In the genomic region with DNA sequence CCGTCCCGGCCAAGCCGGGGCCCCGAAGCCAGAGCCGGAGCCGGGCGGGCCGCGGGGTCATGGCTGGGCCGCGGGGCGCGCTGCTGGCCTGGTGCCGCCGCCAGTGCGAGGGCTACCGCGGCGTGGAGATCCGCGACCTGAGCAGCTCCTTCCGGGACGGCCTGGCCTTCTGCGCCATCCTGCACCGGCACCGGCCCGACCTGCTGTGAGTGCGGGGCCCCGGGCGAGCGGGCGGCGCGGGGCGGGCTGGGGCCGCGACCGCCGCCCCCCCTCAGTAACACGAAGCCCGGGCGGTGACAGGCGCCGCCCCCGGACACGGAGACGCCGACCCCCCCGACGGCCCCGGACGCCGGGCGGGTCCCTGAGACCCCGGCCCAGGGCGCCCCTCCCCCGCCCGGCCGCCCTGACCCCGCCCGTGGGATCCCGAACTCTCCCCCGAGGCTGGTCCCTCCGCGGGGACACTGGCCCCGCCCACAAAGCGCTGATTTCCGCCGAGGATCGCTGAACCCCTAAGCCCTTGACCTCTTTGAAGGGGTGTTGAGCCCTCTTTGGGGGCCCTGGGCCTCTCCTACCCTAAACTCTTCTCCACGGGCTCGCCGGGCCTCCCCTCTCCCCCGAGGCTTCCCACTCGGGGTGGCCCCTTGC, we compare ENCODE assay signal across 6 cellular contexts. TPM values are rescaled to one million over a fixed set of nuclear protein-coding genes. Genes with fewer than 3 reads are reported as not detected.
DNase-seq lines count a peak whose midpoint lies in the region; ATAC-seq and TF ChIP-seq lines count a peak whose summit lies in the region.

No MANE protein-coding gene starts in this region.

- H3K9me3 ChIP-seq in OCI-LY1 (ENCODE audit: low read length), result no peaks in the 10 kb centered on the region

- H3K4me1 Mint-ChIP-seq in progenitor cell of endocrine pancreas (ENCODE audit: low read depth), result peaks cover 14% of the 10 kb centered on the region

- no peaks in the 10 kb centered on the region for H3K9me3 Mint-ChIP-seq in progenitor cell of endocrine pancreas (ENCODE audit: low read depth)

- peak overlapping the region; percentile 91 for H3K4me2 ChIP-seq in OCI-LY1 (ENCODE audit: low read length)

- peak overlapping the region; percentile 67 for H3K4me3 ChIP-seq in OCI-LY1 (ENCODE audit: low read depth, low read length, poor library complexity, severe bottlenecking)

- peak overlapping the region; percentile 82 for H3K4me3 Mint-ChIP-seq in progenitor cell of endocrine pancreas (ENCODE audit: low read depth)

- no peaks in the 10 kb centered on the region for H3K79me2 ChIP-seq in OCI-LY1 (ENCODE audit: insufficient read depth, low read length)

- H3K27ac ChIP-seq in OCI-LY1 (ENCODE audit: low read depth, low read length, poor library complexity, severe bottlenecking) (peak overlapping the region; percentile 30), cingulate gyrus (ENCODE audit: low read depth, low read length) (peak overlapping the region; percentile 71)

- no peaks in the 10 kb centered on the region for H3K36me3 ChIP-seq in OCI-LY1 (ENCODE audit: insufficient read depth, low read length)

- H3K36me3 Mint-ChIP-seq in progenitor cell of endocrine pancreas (ENCODE audit: insufficient read depth), result peaks cover 2% of the 10 kb centered on the region

- H3K9me2 ChIP-seq in OCI-LY1 (ENCODE audit: low read depth, low read length), result no peaks in the 10 kb centered on the region

- no peaks in the 10 kb centered on the region for H4K20me1 ChIP-seq in OCI-LY1 (ENCODE audit: insufficient read depth, low read length)

- peak overlapping the region; percentile 64 for H3K27ac Mint-ChIP-seq in progenitor cell of endocrine pancreas

- no peaks in the 10 kb centered on the region for H3K27me3 ChIP-seq in OCI-LY1 (ENCODE audit: insufficient read depth, low read length)

- peaks cover 19% of the 10 kb centered on the region for H3K4me1 ChIP-seq in OCI-LY1 (ENCODE audit: insufficient read depth, low read length, severe bottlenecking)

- H3K9ac ChIP-seq in OCI-LY1 (ENCODE audit: low read length), result peak overlapping the region; percentile 78

- TF ChIP-seq CTCF in OCI-LY1 (IDR thresholded peaks at IDR 0.05; ENCODE audit: low read length), result no peak
- no peak for TF ChIP-seq CTCF in progenitor cell of endocrine pancreas (IDR thresholded peaks at IDR 0.05; ENCODE audit: unreplicated experiment)

- peak; percentile 50 for ATAC-seq in GM19395 (IDR thresholded peaks at IDR 0.05; ENCODE audit: unreplicated experiment)

- H2AFZ ChIP-seq in OCI-LY1 (ENCODE audit: low read length), result no peak overlapping the region

- H3K27me3 Mint-ChIP-seq in progenitor cell of endocrine pancreas, result peaks cover 5% of the 10 kb centered on the region

- no peaks in the 10 kb centered on the region; the same call in 1 of the 2 replicates for H3F3A ChIP-seq in OCI-LY1 (ENCODE audit: insufficient read depth, low read length)

- DNase-seq in progenitor cell of endocrine pancreas (ENCODE audit: low spot score, unreplicated experiment), result no peak
- DNase-seq in AG08395 (ENCODE audit: low spot score), result no peak
- no peak for DNase-seq in NCI-H1436 treated with DMSO at 0.1 percent for 48 hours (lab: John Stamatoyannopoulos, UW)

RNA-seq across cellular contexts. Expression of gene MICALL1, which starts 0.4 kb away (rescaled TPM):
- 42.8 and 43.2 TPM in 2 replicates for total RNA-seq in progenitor cell of endocrine pancreas

RNA-seq across cellular contexts. Expression of gene C22orf23, which starts 46.9 kb away (rescaled TPM):
- 0.89 and 0.93 TPM in 2 replicates for total RNA-seq in progenitor cell of endocrine pancreas

RNA-seq across cellular contexts. Expression of gene POLR2F, which starts 47.0 kb away (rescaled TPM):
- 80.0 and 83.1 TPM in 2 replicates for total RNA-seq in progenitor cell of endocrine pancreas

RNA-seq across cellular contexts. Expression of gene EIF3L, which starts 57.3 kb away (rescaled TPM):
- 725 and 736 TPM in 2 replicates for total RNA-seq in progenitor cell of endocrine pancreas
